In the genomic region with DNA sequence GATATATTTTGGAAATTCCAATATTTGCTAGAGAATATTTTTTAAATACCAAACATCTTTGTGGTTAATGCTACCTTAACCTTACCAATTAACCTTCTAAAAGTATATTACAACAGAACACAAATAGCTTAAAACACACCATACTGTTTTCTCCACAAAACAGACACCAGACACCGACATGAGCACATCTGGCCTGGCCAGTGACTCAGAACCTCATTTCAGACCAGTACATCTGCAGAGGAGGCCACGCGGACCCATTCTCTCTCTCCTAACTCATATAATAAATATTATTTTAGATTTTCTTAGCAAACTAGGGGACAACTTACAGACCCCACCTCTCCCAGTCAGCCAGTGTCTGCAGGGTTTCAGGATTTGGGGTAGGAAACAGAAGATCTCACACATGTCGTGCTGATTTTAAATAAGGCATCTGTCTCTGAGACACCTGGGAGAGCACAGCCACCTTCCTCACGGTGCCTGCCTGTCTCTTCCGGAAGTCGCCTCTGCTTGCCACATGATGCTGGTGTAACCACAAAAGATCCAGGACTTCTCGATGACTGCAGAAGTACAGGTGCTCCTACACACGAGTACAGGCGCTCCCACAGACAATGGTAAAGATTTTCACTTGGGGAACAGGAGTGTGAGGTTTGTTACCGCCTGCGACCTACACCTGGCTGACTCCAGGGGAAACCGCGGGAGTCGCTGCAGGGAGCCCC, we compare ENCODE assay signal across 8 cellular contexts. TPM values are rescaled to one million over a fixed set of nuclear protein-coding genes. Genes with fewer than 3 reads are reported as not detected.
DNase-seq lines count a peak whose midpoint lies in the region; TF ChIP-seq lines count a peak whose summit lies in the region.

No MANE protein-coding gene starts in this region.

- H3K27ac ChIP-seq in substantia nigra (ENCODE audit: low read depth, low read length, poor library complexity, severe bottlenecking): peak overlapping the region; percentile 53

- H3K4me3 ChIP-seq in Loucy (ENCODE audit: low read length, poor library complexity, severe bottlenecking) (peak overlapping the region; percentile 20), adipocyte (ENCODE audit: low read length) (no peak overlapping the region)

- DNase-seq in activated gamma-delta T cell treated with Interleukin-2 at 50 U/mL for 16 hours (peak; percentile 31), activated gamma-delta T cell (lab: John Stamatoyannopoulos, UW) (no peak), adipocyte (ENCODE audit: low read depth) (peak; percentile 15), substantia nigra (lab: John Stamatoyannopoulos, UW) (no peak), NOMO-1 (lab: John Stamatoyannopoulos, UW; ENCODE audit: unreplicated experiment in 2 of 2) (no peak), SKM-1 treated with dmso at 0.1 percent for 144 hours (lab: John Stamatoyannopoulos, UW; ENCODE audit: unreplicated experiment) (no peak), A172 (ENCODE audit: low spot score) (no peak)

- peaks cover 15% of the 10 kb centered on the region for H3F3A ChIP-seq in Loucy (ENCODE audit: low read depth)

- H3K9me3 ChIP-seq in Loucy (ENCODE audit: insufficient read depth, low read depth, low read length) (no peaks in the 10 kb centered on the region), adipocyte (ENCODE audit: control insufficient read depth, low read length) (no peaks in the 10 kb centered on the region)

- H3K27me3 ChIP-seq in Loucy (ENCODE audit: insufficient read depth, low read length, poor library complexity, severe bottlenecking): no peaks in the 10 kb centered on the region
- no peaks in the 10 kb centered on the region for H3K27me3 ChIP-seq in adipocyte (replicated peaks; ENCODE audit: control insufficient read depth, insufficient read depth, low read length)

- H4K20me1 ChIP-seq in Loucy (ENCODE audit: insufficient read depth, low read length, poor library complexity, severe bottlenecking): no peaks in the 10 kb centered on the region

- no peak overlapping the region for H2AFZ ChIP-seq in Loucy (ENCODE audit: low read length)

- no peak overlapping the region for H3K9ac ChIP-seq in Loucy (ENCODE audit: low read depth, low read length, poor library complexity, severe bottlenecking)
- H3K9ac ChIP-seq in adipocyte (ENCODE audit: low read length): no peak overlapping the region

- no peaks in the 10 kb centered on the region for H3K9me2 ChIP-seq in Loucy (replicated peaks; ENCODE audit: low read depth, low read length)

- no peak for TF ChIP-seq CTCF in Loucy (conservative IDR thresholded peaks at IDR 0.05; ENCODE audit: low read length)

- H3K4me2 ChIP-seq in Loucy (ENCODE audit: low read depth, low read length, poor library complexity, severe bottlenecking): peak overlapping the region; percentile 23

- H3K79me2 ChIP-seq in Loucy (ENCODE audit: insufficient read depth, low read length): no peaks in the 10 kb centered on the region

- peaks cover 18% of the 10 kb centered on the region; the same call in 1 of the 2 replicates for H3K36me3 ChIP-seq in Loucy (ENCODE audit: insufficient read depth, low read length)
- peaks cover 77% of the 10 kb centered on the region for H3K36me3 ChIP-seq in adipocyte (ENCODE audit: control insufficient read depth, insufficient read depth, low read length, severe bottlenecking)

- H3K4me1 ChIP-seq in Loucy (ENCODE audit: insufficient read depth, low read length, poor library complexity, severe bottlenecking) (peaks cover 73% of the 10 kb centered on the region), adipocyte (ENCODE audit: control insufficient read depth, insufficient read depth, low read length) (peaks cover 27% of the 10 kb centered on the region)

RNA-seq across cellular contexts. Expression of a gene that starts 9.7 kb away (rescaled TPM):
- total RNA-seq in A172 (2014; rRNA removed; shearing (Covaris generic)): 98.6 and 101 TPM in 2 replicates

RNA-seq across cellular contexts. Expression of a gene that starts 57.4 kb away (rescaled TPM):
- 42.6 and 48.9 TPM in 2 replicates for total RNA-seq in A172 (2014; rRNA removed; shearing (Covaris generic))

Comparison
In these comparisons a context has a peak if more than half of its experiments do, and no peak if none do; other contexts are left out.
1. DNase-seq: peak in activated gamma-delta T cell treated with Interleukin-2 at 50 U/mL for 16 hours (single experiment) and adipocyte (single experiment); none in activated gamma-delta T cell (single experiment), substantia nigra (0 of 49), NOMO-1 (0 of 2), SKM-1 treated with dmso at 0.1 percent for 144 hours (single experiment) and A172 (single experiment).